ENCODE assay signal across 8 cellular contexts in genomic region chr4:15681372-15682339, GRCh38. TPM values are rescaled to one million over a fixed set of nuclear protein-coding genes. Genes with fewer than 3 reads are reported as not detected.
DNase-seq lines count a peak whose midpoint lies in the region; ATAC-seq and TF ChIP-seq lines count a peak whose summit lies in the region.

Gene FAM200B, plus strand, starts transcription at chr4:15681827. Its CDS starts 5,151 bp downstream, at chr4:15686978.

- ATAC-seq in GM19395 (IDR thresholded peaks at IDR 0.05; ENCODE audit: unreplicated experiment) (peak; percentile 91), HG03565 (IDR thresholded peaks at IDR 0.05; ENCODE audit: unreplicated experiment) (peak; percentile 86), left lung (peak; percentile 94)

- H3K4me3 ChIP-seq in left lung, result peak within 1 kb of the TSS; percentile 72 to 75

- H3K9me3 ChIP-seq in left lung, result no peaks in the 10 kb centered on the region

- intact Hi-C loops in left lung (cut with DNase I), result no loop called here

- H3K36me3 ChIP-seq in left lung, result peaks cover 0 to 4% of the 10 kb centered on the region in 2 donors

- peak; percentile 5; the same call in 1 of the 2 replicates for TF ChIP-seq CTCF in C4-2B (conservative IDR thresholded peaks at IDR 0.05)
- TF ChIP-seq CTCF in left lung (IDR thresholded peaks at IDR 0.05), result peak in 1 of 2 donors; percentile 47

- H3K27me3 ChIP-seq in left lung, result no peaks in the 10 kb centered on the region

- H3K27ac ChIP-seq in C4-2B (peak within 1 kb of the TSS; percentile 97), left lung (peak within 1 kb of the TSS; percentile 95)

- DNase-seq in NCI-H774 (lab: John Stamatoyannopoulos, UW), result peak; percentile 97
- peak; percentile 96 to 98 for DNase-seq in activated CD4-positive, alpha-beta T cell treated with anti-CD3 and anti-CD28 coated beads, Interleukin-2, amount 50 U/mL, for 4 hours
- DNase-seq in dermis blood vessel endothelial cell, result peak; percentile 99
- DNase-seq in left lung, result peak; percentile 98 to 99
- peak; percentile 99 to 100 for DNase-seq in stimulated activated CD4-positive, alpha-beta T cell treated with anti-CD3 and anti-CD28 coated beads, Interleukin-2, amount 100 ng/mL, for 48 hours

- H3K4me1 ChIP-seq in left lung, result peaks cover 0 to 69% of the 10 kb centered on the region in 2 donors

RNA-seq across cellular contexts. Expression of gene FAM200B, which starts in this region (rescaled TPM):
- total RNA-seq in dermis blood vessel endothelial cell (33.0 and 44.6 TPM in 2 replicates), left lung (10 to 100 TPM; 25.8 to 27.6 TPM)

Comparison
In these comparisons a context has a peak if more than half of its experiments do, and no peak if none do; other contexts are left out.
1. Peak in every context shown above with its lines: DNase-seq, ATAC-seq, H3K4me3 ChIP-seq and H3K27ac ChIP-seq.